9 cellular contexts compared by ENCODE assay signal in the genomic region with DNA sequence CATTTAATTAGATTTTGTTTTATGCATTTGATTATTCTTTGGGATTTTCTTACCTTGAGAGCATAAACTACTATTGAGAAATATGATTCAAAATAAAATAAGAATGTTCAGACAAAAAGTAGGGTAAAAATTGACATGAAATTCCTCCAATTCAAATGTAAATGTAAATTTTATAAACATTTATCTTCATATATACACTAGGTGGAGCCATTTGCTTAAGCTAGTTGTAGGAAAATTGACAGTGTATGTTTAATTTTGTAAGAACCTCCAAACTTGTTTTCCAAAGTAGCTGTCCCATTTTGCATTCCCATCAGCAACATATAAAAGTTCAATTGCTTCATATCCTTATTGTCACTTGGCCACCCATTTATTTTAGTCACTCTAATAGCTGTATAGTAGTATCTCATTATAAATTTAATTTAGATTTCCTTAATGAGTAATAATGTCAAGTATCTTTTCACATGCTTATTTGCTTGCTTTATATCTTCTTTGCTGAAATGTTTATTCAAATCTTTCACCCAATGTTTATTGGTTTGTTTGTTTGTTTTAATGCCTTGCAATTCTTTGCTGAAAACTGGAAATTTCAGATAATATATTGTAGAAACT. TPM values are rescaled to one million over a fixed set of nuclear protein-coding genes. Genes with fewer than 3 reads are reported as not detected.
DNase-seq lines count a peak whose midpoint lies in the region; ATAC-seq and TF ChIP-seq lines count a peak whose summit lies in the region.
"Had no signal": no experiment of that assay in that cellular context is flagged by ENCODE, and none has a peak within 500 bp of the region (broad histone marks: within the 10 kb centered on the region; RNA-seq: fewer than 3 reads in every experiment).

No MANE protein-coding gene starts in this region.

- peak; percentile 18 for DNase-seq in M059J (ENCODE audit: low read depth)
- no peak for DNase-seq in adrenal gland
- DNase-seq in mesenchymal stem cell, result peak; percentile 11
- no peak for DNase-seq in esophagus squamous epithelium (lab: John Stamatoyannopoulos, UW)
- DNase-seq in GOT3 (lab: John Stamatoyannopoulos, UW), result no peak
- DNase-seq: H9 had no signal

- H3K4me2 ChIP-seq in DOHH2 (ENCODE audit: low read length) (no peak overlapping the region), mesenchymal stem cell (ENCODE audit: low read length, poor library complexity, severe bottlenecking) (no peak overlapping the region)

- no peaks in the 10 kb centered on the region for H3K79me2 ChIP-seq in DOHH2 (ENCODE audit: control insufficient read depth, low read length)

- no peak overlapping the region for H2BK12ac ChIP-seq in mesenchymal stem cell (ENCODE audit: low read length in 2 of 2)

- H2AFZ ChIP-seq in mesenchymal stem cell (ENCODE audit: low read depth, low read length), result no peak overlapping the region

- intact Hi-C loops in adrenal gland (cut with DNase I) (no loop called here), esophagus squamous epithelium (cut with DNase I) (loop anchor here (10.0 kb wide), 1 partner anchor 688 kb away; no protein-coding TSS in a partner anchor)

- no peaks in the 10 kb centered on the region for H3K4me1 ChIP-seq in DOHH2 (ENCODE audit: control insufficient read depth, low read length)
- no peaks in the 10 kb centered on the region for H3K4me1 ChIP-seq in adrenal gland (replicated peaks in 1 of 2)
- H3K4me1 ChIP-seq in mesenchymal stem cell (ENCODE audit: control insufficient read depth, insufficient read depth, low read depth, low read length), result peaks cover 3% of the 10 kb centered on the region
- H3K4me1 ChIP-seq in esophagus squamous epithelium, result no peaks in the 10 kb centered on the region

- H3K23ac ChIP-seq in mesenchymal stem cell (ENCODE audit: low read length in 2 of 2), result no peak overlapping the region

- no peak overlapping the region for H3K4ac ChIP-seq in mesenchymal stem cell (ENCODE audit: low read depth in 1 of 2, low read length in 2 of 2)

- H4K20me1 ChIP-seq in DOHH2 (ENCODE audit: control insufficient read depth, insufficient read depth, low read depth, low read length), result no peaks in the 10 kb centered on the region

- no peak overlapping the region for H4K91ac ChIP-seq in mesenchymal stem cell (ENCODE audit: low read length)

- H3F3A ChIP-seq in DOHH2 (ENCODE audit: control insufficient read depth, insufficient read depth), result no peaks in the 10 kb centered on the region

- no peak overlapping the region for H3K27ac ChIP-seq in DOHH2 (ENCODE audit: low read depth, low read length)
- no peak overlapping the region for H3K27ac ChIP-seq in adrenal gland
- peak overlapping the region; percentile 58 for H3K27ac ChIP-seq in mesenchymal stem cell (ENCODE audit: low read length, poor library complexity, severe bottlenecking)
- no peak overlapping the region for H3K27ac ChIP-seq in esophagus squamous epithelium

- no peak overlapping the region for H2AK5ac ChIP-seq in mesenchymal stem cell (ENCODE audit: low read length, severe bottlenecking)

- H3K9ac ChIP-seq in mesenchymal stem cell (ENCODE audit: low read length), result no peak overlapping the region

- TF ChIP-seq POLR2A in adrenal gland (IDR thresholded peaks at IDR 0.05) (no peak), esophagus squamous epithelium (IDR thresholded peaks at IDR 0.05) (no peak)

- no peaks in the 10 kb centered on the region for H3K27me3 ChIP-seq in DOHH2 (ENCODE audit: control insufficient read depth, low read length)
- H3K27me3 ChIP-seq in adrenal gland, result no peaks in the 10 kb centered on the region
- no peaks in the 10 kb centered on the region for H3K27me3 ChIP-seq in mesenchymal stem cell (ENCODE audit: control insufficient read depth in 1 of 2, insufficient read depth in 1 of 2, low read length in 2 of 2)
- H3K27me3 ChIP-seq in esophagus squamous epithelium, result no peaks in the 10 kb centered on the region

- H2BK120ac ChIP-seq in mesenchymal stem cell (ENCODE audit: low read depth, low read length), result no peak overlapping the region

- TF ChIP-seq CTCF in DOHH2 (IDR thresholded peaks at IDR 0.05; ENCODE audit: low read depth, low read length, poor library complexity, severe bottlenecking), result peak; percentile 39
- peak in 4 of 6 experiments; percentile 14 to 41 (median 34) for TF ChIP-seq CTCF in adrenal gland (IDR thresholded peaks at IDR 0.05)
- TF ChIP-seq CTCF in esophagus squamous epithelium (IDR thresholded peaks at IDR 0.05), result peak in 3 of 6 experiments; percentile 11 to 34 (median 15)

- no peak overlapping the region for H2BK5ac ChIP-seq in mesenchymal stem cell (ENCODE audit: low read depth, low read length, poor library complexity, severe bottlenecking)

- no peak overlapping the region for H4K8ac ChIP-seq in mesenchymal stem cell (ENCODE audit: low read length)

- H3K36me3 ChIP-seq in DOHH2 (ENCODE audit: control insufficient read depth, low read length) (no peaks in the 10 kb centered on the region), adrenal gland (replicated peaks in 1 of 2) (no peaks in the 10 kb centered on the region), mesenchymal stem cell (ENCODE audit: control insufficient read depth in 1 of 2, insufficient read depth in 2 of 2, low read depth in 1 of 2, low read length in 2 of 2) (no peaks in the 10 kb centered on the region), esophagus squamous epithelium (no peaks in the 10 kb centered on the region)

- H3K4me3 ChIP-seq in DOHH2 (ENCODE audit: low read length) (no peak overlapping the region), adrenal gland (no peak overlapping the region), mesenchymal stem cell (ENCODE audit: insufficient read depth in 1 of 2, low read depth in 1 of 2, low read length in 2 of 2) (no peak overlapping the region), esophagus squamous epithelium (no peak overlapping the region)

- no peak overlapping the region for H3K18ac ChIP-seq in mesenchymal stem cell (ENCODE audit: low read depth in 1 of 2, low read length in 2 of 2)

- ATAC-seq in HG03108 (IDR thresholded peaks at IDR 0.05; ENCODE audit: unreplicated experiment) (no peak), GM18498 (IDR thresholded peaks at IDR 0.05; ENCODE audit: unreplicated experiment) (no peak)

- no peak overlapping the region for H2BK15ac ChIP-seq in mesenchymal stem cell (ENCODE audit: low read depth, poor library complexity, severe bottlenecking)

- no peaks in the 10 kb centered on the region for H3K9me2 ChIP-seq in DOHH2 (replicated peaks; ENCODE audit: control insufficient read depth, low read length)

- H3K14ac ChIP-seq in mesenchymal stem cell (ENCODE audit: low read length in 2 of 2), result no peak overlapping the region

- H3K9me3 ChIP-seq in DOHH2 (ENCODE audit: control insufficient read depth, insufficient read depth, low read length) (no peaks in the 10 kb centered on the region), adrenal gland (replicated peaks in 1 of 3) (no peaks in the 10 kb centered on the region), mesenchymal stem cell (ENCODE audit: control insufficient read depth, low read length) (peaks cover 5% of the 10 kb centered on the region), esophagus squamous epithelium (no peaks in the 10 kb centered on the region)

- no peaks in the 10 kb centered on the region for H3K79me1 ChIP-seq in mesenchymal stem cell (replicated peaks; ENCODE audit: low read length, poor library complexity, severe bottlenecking)

RNA-seq across cellular contexts. Expression of gene SLCO6A1, which starts 37.6 kb away (rescaled TPM):
- not detected in 2 replicates for total RNA-seq in M059J (2014; rRNA removed; shearing (Covaris generic))
- not detected for total RNA-seq in adrenal gland
- under 1 TPM in 2 of 3 donors, not detected in 1; 0.20 to 0.56 TPM for polyA plus RNA-seq in adrenal gland
- not detected for polyA plus RNA-seq in mesenchymal stem cell (2013, experiment 1 of 2)
- not detected for polyA plus RNA-seq in mesenchymal stem cell (2013, experiment 2 of 2)
- not detected for total RNA-seq in esophagus squamous epithelium

Comparison
In these comparisons a context has a peak if more than half of its experiments do, and no peak if none do; other contexts are left out.
1. DNase-seq: peak in M059J (single experiment) and mesenchymal stem cell (single experiment); none in adrenal gland (0 of 7), esophagus squamous epithelium (single experiment) and GOT3 (single experiment).